ENCODE assay signal across 8 cellular contexts in genomic region chr11:78039919-78040671, GRCh38. TPM values are rescaled to one million over a fixed set of nuclear protein-coding genes. Genes with fewer than 3 reads are reported as not detected.
DNase-seq lines count a peak whose midpoint lies in the region; ATAC-seq and TF ChIP-seq lines count a peak whose summit lies in the region.

No MANE protein-coding gene starts in this region.

- H3K4me3 ChIP-seq in lower lobe of right lung: peak overlapping the region; percentile 11

- H3K4me1 Mint-ChIP-seq in central memory CD8-positive, alpha-beta T cell: peaks cover 11% of the 10 kb centered on the region
- peaks cover 22% of the 10 kb centered on the region for H3K4me1 Mint-ChIP-seq in stimulated activated naive CD8-positive, alpha-beta T cell treated with anti-CD3 and anti-CD28 coated beads, Interleukin-15, Interleukin-2, amounts not matched to agents 100 ng/mL and 50 ng/mL, for 24 hours (ENCODE audit: low read depth)

- intact Hi-C loops in lower lobe of right lung (cut with DNase I): no loop called here

- H3K9me3 Mint-ChIP-seq in central memory CD8-positive, alpha-beta T cell: no peaks in the 10 kb centered on the region
- no peaks in the 10 kb centered on the region for H3K9me3 Mint-ChIP-seq in stimulated activated naive CD8-positive, alpha-beta T cell treated with anti-CD3 and anti-CD28 coated beads, Interleukin-15, Interleukin-2, amounts not matched to agents 100 ng/mL and 50 ng/mL, for 24 hours

- H3K4me3 Mint-ChIP-seq in central memory CD8-positive, alpha-beta T cell: peak overlapping the region; percentile 31
- H3K4me3 Mint-ChIP-seq in stimulated activated naive CD8-positive, alpha-beta T cell treated with anti-CD3 and anti-CD28 coated beads, Interleukin-15, Interleukin-2, amounts not matched to agents 100 ng/mL and 50 ng/mL, for 24 hours: peak overlapping the region; percentile 61

- DNase-seq in AG20443 (ENCODE audit: low spot score) (peak; percentile 82), GM13976 (ENCODE audit: low spot score) (peak; percentile 70), RPMI8226 (peak; percentile 96), lower lobe of right lung (peak; percentile 74)
- DNase-seq in central memory CD8-positive, alpha-beta T cell (ENCODE audit: low spot score in 2 of 2): no peak

- H3K9me3 ChIP-seq in lower lobe of right lung: no peaks in the 10 kb centered on the region

- peak overlapping the region; percentile 68 for H3K27ac Mint-ChIP-seq in central memory CD8-positive, alpha-beta T cell (ENCODE audit: low read depth)
- H3K27ac Mint-ChIP-seq in stimulated activated naive CD8-positive, alpha-beta T cell treated with anti-CD3 and anti-CD28 coated beads, Interleukin-15, Interleukin-2, amounts not matched to agents 100 ng/mL and 50 ng/mL, for 24 hours: peak overlapping the region; percentile 97

- peak overlapping the region; percentile 65 for H3K27ac ChIP-seq in lower lobe of right lung

- no peaks in the 10 kb centered on the region for H3K27me3 Mint-ChIP-seq in central memory CD8-positive, alpha-beta T cell
- H3K27me3 Mint-ChIP-seq in stimulated activated naive CD8-positive, alpha-beta T cell treated with anti-CD3 and anti-CD28 coated beads, Interleukin-15, Interleukin-2, amounts not matched to agents 100 ng/mL and 50 ng/mL, for 24 hours: no peaks in the 10 kb centered on the region

- in situ Hi-C loops in GM13976 (cut with MboI; ENCODE audit: low sequenced_read_pairs, unreplicated experiment): no loop called here

- H3K36me3 ChIP-seq in lower lobe of right lung: no peaks in the 10 kb centered on the region

- H3K27me3 ChIP-seq in lower lobe of right lung (ENCODE audit: low read depth): no peaks in the 10 kb centered on the region

- TF ChIP-seq CTCF in GM13976 (IDR thresholded peaks at IDR 0.05; ENCODE audit: borderline replicate concordance, control extremely low read depth, extremely low read depth, insufficient read depth, missing control alignments) (no peak), lower lobe of right lung (IDR thresholded peaks at IDR 0.05) (no peak)

- H3K36me3 Mint-ChIP-seq in central memory CD8-positive, alpha-beta T cell (ENCODE audit: insufficient read depth): no peaks in the 10 kb centered on the region
- H3K36me3 Mint-ChIP-seq in stimulated activated naive CD8-positive, alpha-beta T cell treated with anti-CD3 and anti-CD28 coated beads, Interleukin-15, Interleukin-2, amounts not matched to agents 100 ng/mL and 50 ng/mL, for 24 hours (ENCODE audit: low read depth): no peaks in the 10 kb centered on the region

- H3K4me1 ChIP-seq in lower lobe of right lung: peaks cover 31% of the 10 kb centered on the region

- ATAC-seq in HG03558 (IDR thresholded peaks at IDR 0.05; ENCODE audit: extremely low read depth, unreplicated experiment) (peak; percentile 46), lower lobe of right lung (peak; percentile 21 to 44), HG03095 (IDR thresholded peaks at IDR 0.05; ENCODE audit: unreplicated experiment) (no peak)
- ATAC-seq in central memory CD8-positive, alpha-beta T cell (replicated peaks; ENCODE audit: extremely low read depth, poor library complexity, severe bottlenecking): peak; percentile 14

RNA-seq across cellular contexts. Expression of gene KCTD14, which starts 17.0 kb away (rescaled TPM):
- 12.3 TPM for total RNA-seq in lower lobe of right lung

RNA-seq across cellular contexts. Expression of gene THRSP, which starts 23.6 kb away (rescaled TPM):
- not detected for total RNA-seq in lower lobe of right lung

RNA-seq across cellular contexts. Expression of gene NDUFC2, which starts 39.6 kb away (rescaled TPM):
- total RNA-seq in lower lobe of right lung: 130 TPM

RNA-seq across cellular contexts. Expression of gene INTS4, which starts 45.6 kb away (rescaled TPM):
- 35.4 TPM for total RNA-seq in lower lobe of right lung

Comparison
In these comparisons a context has a peak if more than half of its experiments do, and no peak if none do; other contexts are left out.
1. DNase-seq: peak in AG20443 (single experiment), GM13976 (single experiment), RPMI8226 (single experiment) and lower lobe of right lung (single experiment); none in central memory CD8-positive, alpha-beta T cell (0 of 2).